Comparison of ENCODE assay signal across 19 cellular contexts in genomic region chr12:47214001-47214619, GRCh38.
DNase-seq lines count a peak whose midpoint lies in the region; ATAC-seq and TF ChIP-seq lines count a peak whose summit lies in the region.
"Had no signal": no experiment of that assay in that cellular context is flagged by ENCODE, and none has a peak within 500 bp of the region (broad histone marks: within the 10 kb centered on the region; RNA-seq: fewer than 3 reads in every experiment).

No MANE protein-coding gene starts in this region.

- peaks cover 79% of the 10 kb centered on the region for H3K4me1 Mint-ChIP-seq in CD4-positive, alpha-beta T cell (ENCODE audit: low read depth)
- H3K4me1 Mint-ChIP-seq in activated T-helper 1 cell treated with anti-CD3 and anti-CD28 coated beads, Interleukin-12 subunit alpha, Interleukin-12 subunit beta, Interleukin-2, Interleukin-4 antibody, amounts not matched to agents 30 ng/mL and 10 ng/mL and 1 ng/mL, durations not matched to agents 14 hours and 24 hours and 36 hours (ENCODE audit: low read depth) = peaks cover 68% of the 10 kb centered on the region
- H3K4me1 Mint-ChIP-seq in naive thymus-derived CD8-positive, alpha-beta T cell = peaks cover 13 to 69% (median 27%) of the 10 kb centered on the region in 4 donors
- H3K4me1 Mint-ChIP-seq: neural crest cell had no signal

- H3K4me3 ChIP-seq in Karpas-422 (ENCODE audit: low read length) (peak overlapping the region; percentile 69), lower leg skin (ENCODE audit: low read depth, poor library complexity, severe bottlenecking) (no peak overlapping the region)
- H3K4me3 ChIP-seq: gastrocnemius medialis, lung, PC-9, thyroid gland had no signal

- H3K27ac Mint-ChIP-seq in CD4-positive, alpha-beta T cell = peak overlapping the region; percentile 96
- H3K27ac Mint-ChIP-seq in activated T-helper 1 cell treated with anti-CD3 and anti-CD28 coated beads, Interleukin-12 subunit alpha, Interleukin-12 subunit beta, Interleukin-2, Interleukin-4 antibody, amounts not matched to agents 30 ng/mL and 10 ng/mL and 1 ng/mL, durations not matched to agents 14 hours and 24 hours and 36 hours = peak overlapping the region; percentile 97
- peak overlapping the region; percentile 83 to 99 (median 94) for H3K27ac Mint-ChIP-seq in naive thymus-derived CD8-positive, alpha-beta T cell

- TF ChIP-seq CTCF in CD4-positive, alpha-beta T cell (IDR thresholded peaks at IDR 0.05) = no peak
- no peak for TF ChIP-seq CTCF in lower leg skin (IDR thresholded peaks at IDR 0.05)

- no peaks in the 10 kb centered on the region for H3K9me3 ChIP-seq in CD4-positive, alpha-beta T cell (ENCODE audit: control insufficient read depth, low read length)
- H3K9me3 ChIP-seq in Karpas-422 (ENCODE audit: low read length) = no peaks in the 10 kb centered on the region
- H3K9me3 ChIP-seq: gastrocnemius medialis, thyroid gland had no signal

- intact Hi-C loops in CD4-positive, alpha-beta T cell (cut with DNase I, micrococcal nuclease) = loop anchor here in 1 of 2 experiments (2.0 kb wide), 2 partner anchors 63 to 133 kb away; no protein-coding TSS in a partner anchor
- intact Hi-C loops in activated T-helper 1 cell treated with anti-CD3 and anti-CD28 coated beads, Interleukin-12 subunit alpha, Interleukin-12 subunit beta, Interleukin-2, Interleukin-4 antibody, amounts not matched to agents 30 ng/mL and 10 ng/mL and 1 ng/mL, durations not matched to agents 14 hours and 24 hours and 36 hours (cut with micrococcal nuclease) = loop anchor here (2.0 kb wide), 1 partner anchor 995 kb away; no protein-coding TSS in a partner anchor
- intact Hi-C loops in lower leg skin (cut with DNase I; ENCODE audit: low total_unique reads) = no loop called here

- H2AFZ ChIP-seq in Karpas-422 (ENCODE audit: low read length) = no peak overlapping the region
- H2AFZ ChIP-seq: PC-9 had no signal

- peaks cover 21% of the 10 kb centered on the region; the same call in 1 of the 2 replicates for H3K36me3 ChIP-seq in Karpas-422 (ENCODE audit: insufficient read depth, low read length)
- H3K36me3 ChIP-seq: gastrocnemius medialis, thyroid gland had no signal

- H3K27me3 ChIP-seq in CD4-positive, alpha-beta T cell (ENCODE audit: control insufficient read depth, insufficient read depth, low read length) = no peaks in the 10 kb centered on the region
- no peaks in the 10 kb centered on the region for H3K27me3 ChIP-seq in Karpas-422 (ENCODE audit: low read length)
- H3K27me3 ChIP-seq: gastrocnemius medialis, thyroid gland had no signal

- H3K27me3 Mint-ChIP-seq in CD4-positive, alpha-beta T cell = no peaks in the 10 kb centered on the region
- no peaks in the 10 kb centered on the region for H3K27me3 Mint-ChIP-seq in activated T-helper 1 cell treated with anti-CD3 and anti-CD28 coated beads, Interleukin-12 subunit alpha, Interleukin-12 subunit beta, Interleukin-2, Interleukin-4 antibody, amounts not matched to agents 30 ng/mL and 10 ng/mL and 1 ng/mL, durations not matched to agents 14 hours and 24 hours and 36 hours (ENCODE audit: insufficient read depth)
- no peaks in the 10 kb centered on the region for H3K27me3 Mint-ChIP-seq in naive thymus-derived CD8-positive, alpha-beta T cell

- H3K27ac ChIP-seq in CD4-positive, alpha-beta T cell (ENCODE audit: low read depth, low read length) = peak overlapping the region; percentile 71
- H3K27ac ChIP-seq in Karpas-422 (ENCODE audit: low read length) = peak overlapping the region; percentile 97
- H3K27ac ChIP-seq: gastrocnemius medialis, PC-9, thyroid gland, VCaP had no signal

- no peaks in the 10 kb centered on the region for H4K20me1 ChIP-seq in Karpas-422 (ENCODE audit: insufficient read depth, low read depth, low read length)

- H3K9me3 Mint-ChIP-seq in CD4-positive, alpha-beta T cell = no peaks in the 10 kb centered on the region
- no peaks in the 10 kb centered on the region for H3K9me3 Mint-ChIP-seq in activated T-helper 1 cell treated with anti-CD3 and anti-CD28 coated beads, Interleukin-12 subunit alpha, Interleukin-12 subunit beta, Interleukin-2, Interleukin-4 antibody, amounts not matched to agents 30 ng/mL and 10 ng/mL and 1 ng/mL, durations not matched to agents 14 hours and 24 hours and 36 hours
- peaks cover 0 to 2% (median 0%) of the 10 kb centered on the region in 9 donors for H3K9me3 Mint-ChIP-seq in naive thymus-derived CD8-positive, alpha-beta T cell
- H3K9me3 Mint-ChIP-seq: neural crest cell had no signal

- peak overlapping the region; percentile 99 for H3K4me3 Mint-ChIP-seq in CD4-positive, alpha-beta T cell
- peak overlapping the region; percentile 93 for H3K4me3 Mint-ChIP-seq in activated T-helper 1 cell treated with anti-CD3 and anti-CD28 coated beads, Interleukin-12 subunit alpha, Interleukin-12 subunit beta, Interleukin-2, Interleukin-4 antibody, amounts not matched to agents 30 ng/mL and 10 ng/mL and 1 ng/mL, durations not matched to agents 14 hours and 24 hours and 36 hours
- peak overlapping the region; percentile 88 to 99 (median 98) for H3K4me3 Mint-ChIP-seq in naive thymus-derived CD8-positive, alpha-beta T cell
- H3K4me3 Mint-ChIP-seq: neural crest cell had no signal

- TF ChIP-seq POLR2A in lower leg skin (IDR thresholded peaks at IDR 0.05) = no peak

- no peaks in the 10 kb centered on the region for H3K9me2 ChIP-seq in Karpas-422 (replicated peaks; ENCODE audit: insufficient read depth, low read length)

- H3K4me2 ChIP-seq in Karpas-422 (ENCODE audit: low read depth, low read length, poor library complexity, severe bottlenecking) = peak overlapping the region; percentile 96
- H3K4me2 ChIP-seq: PC-9 had no signal

- peaks cover 79% of the 10 kb centered on the region for H3K79me2 ChIP-seq in Karpas-422 (ENCODE audit: low read length)

- DNase-seq in CD4-positive, alpha-beta T cell = no peak
- DNase-seq in Karpas-422 = peak; percentile 51
- DNase-seq in activated T-helper 1 cell treated with anti-CD3 and anti-CD28 coated beads, Interleukin-12 subunit alpha, Interleukin-12 subunit beta, Interleukin-2, Interleukin-4 antibody, amounts not matched to agents 30 ng/mL and 10 ng/mL and 1 ng/mL, durations not matched to agents 14 hours and 24 hours and 36 hours (ENCODE audit: low spot score) = no peak
- DNase-seq in naive thymus-derived CD8-positive, alpha-beta T cell = no peak
- DNase-seq in lower leg skin (ENCODE audit: low spot score in 2 of 2) = no peak
- DNase-seq in LoVo (ENCODE audit: low spot score) = no peak
- no peak for DNase-seq in NCI-H146 (lab: John Stamatoyannopoulos, UW)
- DNase-seq: activated CD8-positive, alpha-beta memory T cell treated with anti-CD3 and anti-CD28 coated beads, Interleukin-2, amount 50 U/mL, for 48 hours; aorta; EL; gastrocnemius medialis; NCI-H2029 treated with DMSO at 0.1 percent for 48 hours; NCI-H526 treated with DMSO at 0.1 percent for 48 hours; PC-9; right cardiac atrium; thyroid gland had no signal

- H3K9ac ChIP-seq in Karpas-422 (ENCODE audit: low read length) = peak overlapping the region; percentile 80

- CTCF ChIA-PET in CD4-positive, alpha-beta T cell (lab: Charles Lee) = interaction anchor here (1.2 to 3.0 kb wide), 4 partner anchors 11 to 184 kb away, joined by 3 to 14 read pairs (median 6); no protein-coding TSS in a partner anchor

- ATAC-seq in CD4-positive, alpha-beta T cell (ENCODE audit: poor library complexity) = no peak
- ATAC-seq in naive thymus-derived CD8-positive, alpha-beta T cell = no peak
- ATAC-seq: gastrocnemius medialis, right cardiac atrium had no signal

- H3K36me3 Mint-ChIP-seq in CD4-positive, alpha-beta T cell (ENCODE audit: low read depth) = peaks cover 79% of the 10 kb centered on the region
- H3K36me3 Mint-ChIP-seq in activated T-helper 1 cell treated with anti-CD3 and anti-CD28 coated beads, Interleukin-12 subunit alpha, Interleukin-12 subunit beta, Interleukin-2, Interleukin-4 antibody, amounts not matched to agents 30 ng/mL and 10 ng/mL and 1 ng/mL, durations not matched to agents 14 hours and 24 hours and 36 hours (ENCODE audit: low read depth) = peaks cover 42% of the 10 kb centered on the region
- H3K36me3 Mint-ChIP-seq in naive thymus-derived CD8-positive, alpha-beta T cell = peaks cover 40 to 62% (median 60%) of the 10 kb centered on the region in 3 donors

- H3K4me1 ChIP-seq in Karpas-422 (ENCODE audit: low read length) = peaks cover 83% of the 10 kb centered on the region
- H3K4me1 ChIP-seq: gastrocnemius medialis, thyroid gland had no signal

- 79 to 80% methylated on average over 3 of the region's 3 CpGs for WGBS in lower leg skin, 2 donors

- POLR2A ChIA-PET in CD4-positive, alpha-beta T cell (lab: Charles Lee) = interaction anchor here (0.7 to 7.2 kb wide), 19 partner anchors 11 to 1224 kb away, joined by 3 to 61 read pairs (median 4); partner anchors contain the start of genes AMIGO2 and PCED1B
- POLR2A ChIA-PET in naive thymus-derived CD8-positive, alpha-beta T cell (lab: Charles Lee) = interaction anchor here (0.6 to 15.8 kb wide), 19 partner anchors 11 to 945 kb away, joined by 3 to 211 read pairs (median 4); partner anchors contain the start of genes AMIGO2 and PCED1B
